8 cellular contexts compared by ENCODE assay signal in the genomic region with DNA sequence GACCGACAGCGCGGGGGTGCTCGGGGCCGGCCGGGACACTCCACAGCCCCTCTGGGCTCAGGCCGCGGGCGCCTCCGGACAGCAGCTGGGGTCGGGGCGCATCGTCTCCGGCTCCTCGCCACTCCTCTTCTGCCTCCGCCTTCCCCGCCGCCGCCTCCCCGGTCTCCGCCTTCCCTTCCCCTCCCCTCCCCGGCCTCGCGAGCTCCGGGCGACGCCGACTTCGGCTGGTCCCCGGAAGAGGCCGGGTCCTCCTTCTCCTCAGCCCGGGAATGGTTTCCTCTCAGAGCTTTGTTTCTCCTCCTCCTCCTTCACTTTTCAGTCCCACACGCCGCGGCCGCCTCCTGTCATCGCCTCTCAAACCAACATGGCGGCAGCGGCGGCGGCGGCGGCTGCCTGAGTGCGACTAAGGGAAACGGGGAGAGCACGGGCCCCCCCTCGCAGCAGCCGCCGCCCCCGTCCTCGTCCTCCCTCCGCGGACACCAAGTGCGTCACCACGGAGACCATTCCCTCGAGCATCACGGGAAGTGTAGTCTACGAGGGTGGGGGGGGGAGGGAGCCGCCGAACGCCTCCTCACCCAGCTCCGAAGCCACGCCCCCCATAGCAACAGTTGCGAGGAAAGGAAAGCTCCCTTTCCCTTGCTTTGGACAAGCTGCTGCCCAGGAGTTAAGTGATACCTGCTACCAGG. TPM values are rescaled to one million over a fixed set of nuclear protein-coding genes. Genes with fewer than 3 reads are reported as not detected.
DNase-seq lines count a peak whose midpoint lies in the region; ATAC-seq and TF ChIP-seq lines count a peak whose summit lies in the region.

A gene with protein sequence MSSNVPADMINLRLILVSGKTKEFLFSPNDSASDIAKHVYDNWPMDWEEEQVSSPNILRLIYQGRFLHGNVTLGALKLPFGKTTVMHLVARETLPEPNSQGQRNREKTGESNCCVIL (minus strand): TSS at position 405 of the 686 bp plus-strand sequence. CDS start 1,079 bp downstream, outside the sequence.

- TF ChIP-seq POLR2A in GM19099 (IDR thresholded peaks at IDR 0.05; ENCODE audit: extremely low read depth, insufficient read length, low read depth), result peak; percentile 75

- DNase-seq in AML-193 (lab: John Stamatoyannopoulos, UW) (peak; percentile 90 to 92), NCI-H460 (ENCODE audit: extremely low read depth, low read depth) (peak; percentile 92), cerebellar cortex (ENCODE audit: low spot score) (peak; percentile 98), islet precursor cell (peak; percentile 99)
- DNase-seq in activated CD4-positive, CD25-positive, alpha-beta regulatory T cell treated with anti-CD3 and anti-CD28 coated beads, Interleukin-2, amount 50 U/mL, for 72 hours, result peak; percentile 88
- peak; percentile 92 for DNase-seq in stimulated activated CD4-positive, alpha-beta T cell treated with anti-CD3 and anti-CD28 coated beads, Interleukin-12 subunit alpha, Interleukin-12 subunit beta, amount 100 ng/mL, for 4 hours

- peak; percentile 61 for ATAC-seq in HG03378 (IDR thresholded peaks at IDR 0.05; ENCODE audit: unreplicated experiment)

RNA-seq across cellular contexts. Expression of the gene that starts here (rescaled TPM):
- total RNA-seq in NCI-H460 (2014; rRNA removed; shearing (Covaris generic)), result 10.4 and 11.8 TPM in 2 replicates
- 6.8 and 7.0 TPM in 2 replicates for polyA plus RNA-seq in NCI-H460 (2014; cell fraction: nucleus; rRNA removed)

Comparison
In these comparisons a context has a peak if more than half of its experiments do, and no peak if none do; other contexts are left out.
1. Peak in every context shown above with its lines: DNase-seq and ATAC-seq.